In genomic region chr17:30104575-30105339, GRCh38 we compare ENCODE assay signal across 8 cellular contexts. TPM values are rescaled to one million over a fixed set of nuclear protein-coding genes. Genes with fewer than 3 reads are reported as not detected.
A peak's percentile ranks its signal among the peaks of the same experiment; 100 is the strongest.
DNase-seq lines count a peak whose midpoint lies in the region; ATAC-seq, FAIRE-seq and TF ChIP-seq lines count a peak whose summit lies in the region.

No MANE protein-coding gene starts in this region.

- H3K27ac ChIP-seq in gastroesophageal sphincter: peak overlapping the region in 2 of 4 donors; percentile 19 to 38
- H3K27ac ChIP-seq in neural progenitor cell: no peak overlapping the region
- no peak overlapping the region for H3K27ac ChIP-seq in stomach smooth muscle (ENCODE audit: low read length)

- no peaks in the 10 kb centered on the region for H3K36me3 Mint-ChIP-seq in neural progenitor cell

- H3K27ac Mint-ChIP-seq in neural progenitor cell: peak overlapping the region; percentile 8

- H4K20me1 ChIP-seq in neural progenitor cell (ENCODE audit: low read depth): no peaks in the 10 kb centered on the region

- no peak overlapping the region for H3K9ac ChIP-seq in neural progenitor cell
- H3K9ac ChIP-seq in stomach smooth muscle (ENCODE audit: low read length in 2 of 2): peak overlapping the region; percentile 53 to 60

- TF ChIP-seq EP300 in gastroesophageal sphincter (IDR thresholded peaks at IDR 0.05): no peak

- H3K4me3 ChIP-seq in gastroesophageal sphincter (peak overlapping the region in 1 of 2 donors; percentile 39), neural progenitor cell (peak overlapping the region; percentile 48), stomach smooth muscle (ENCODE audit: low read length in 2 of 2) (peak overlapping the region; percentile 76 to 87)

- no peaks in the 10 kb centered on the region for H3K79me2 ChIP-seq in neural progenitor cell (ENCODE audit: low read depth)

- peaks cover 11% of the 10 kb centered on the region for H3K27me3 ChIP-seq in gastroesophageal sphincter
- no peaks in the 10 kb centered on the region for H3K27me3 ChIP-seq in neural progenitor cell
- H3K27me3 ChIP-seq in stomach smooth muscle (ENCODE audit: control insufficient read depth in 1 of 2, insufficient read depth in 2 of 2, low read length in 2 of 2): no peaks in the 10 kb centered on the region

- 22 to 30% methylated on average over 18 to 27 of the region's 29 CpGs for WGBS in gastroesophageal sphincter (ENCODE audit: low coverage in 1 of 2), 2 donors

- TF ChIP-seq CTCF in gastroesophageal sphincter (IDR thresholded peaks at IDR 0.05) (peak; percentile 76 to 90 (median 84)), neural progenitor cell (IDR thresholded peaks at IDR 0.05) (peak; percentile 96)

- H2AFZ ChIP-seq in neural progenitor cell (replicated peaks): peak overlapping the region; percentile 85

- peak; percentile 93 for FAIRE-seq in GM18507 (lab: Jason Lieb, UNC)

- H3K4me1 Mint-ChIP-seq in neural progenitor cell: peaks cover 18% of the 10 kb centered on the region

- H3K9me3 ChIP-seq in gastroesophageal sphincter (no peaks in the 10 kb centered on the region), neural progenitor cell (ENCODE audit: low read depth) (no peaks in the 10 kb centered on the region), stomach smooth muscle (ENCODE audit: control insufficient read depth in 2 of 2, low read length in 2 of 2) (no peaks in the 10 kb centered on the region)

- H3K36me3 ChIP-seq in gastroesophageal sphincter: no peaks in the 10 kb centered on the region
- H3K36me3 ChIP-seq in neural progenitor cell: no peaks in the 10 kb centered on the region
- no peaks in the 10 kb centered on the region for H3K36me3 ChIP-seq in stomach smooth muscle (ENCODE audit: control insufficient read depth in 2 of 2, insufficient read depth in 2 of 2, low read length in 2 of 2)

- ATAC-seq in gastroesophageal sphincter: peak; percentile 94

- peak; percentile 77 for DNase-seq in A172 (ENCODE audit: low spot score)
- peak; percentile 56 for DNase-seq in GM18507 (ENCODE audit: extremely low spot score, insufficient read length, low read depth)
- peak; percentile 82 for DNase-seq in M059J (ENCODE audit: low read depth)
- peak; percentile 99 for DNase-seq in SIG-M5 (lab: John Stamatoyannopoulos, UW)
- DNase-seq in activated gamma-delta T cell treated with anti-CD3 and anti-CD28 coated beads, Interleukin-2, amount 50 U/mL, for 16 hours (ENCODE audit: low read depth): peak; percentile 52
- DNase-seq in neural progenitor cell (ENCODE audit: low spot score): peak; percentile 95

- no peaks in the 10 kb centered on the region for H3K27me3 Mint-ChIP-seq in neural progenitor cell (ENCODE audit: insufficient read depth, low read depth)

- peaks cover 10% of the 10 kb centered on the region for H3F3A ChIP-seq in neural progenitor cell (ENCODE audit: low read depth)

- TF ChIP-seq POLR2A in gastroesophageal sphincter (IDR thresholded peaks at IDR 0.05): no peak

- H3K4me2 ChIP-seq in neural progenitor cell: peak overlapping the region; percentile 79

- no peaks in the 10 kb centered on the region for H3K9me3 Mint-ChIP-seq in neural progenitor cell

- H3K4me1 ChIP-seq in gastroesophageal sphincter (peaks cover 0 to 12% (median 0%) of the 10 kb centered on the region in 3 donors), neural progenitor cell (no peaks in the 10 kb centered on the region), stomach smooth muscle (ENCODE audit: control insufficient read depth, insufficient read depth, low read length) (peaks cover 4% of the 10 kb centered on the region)

- H3K4me3 Mint-ChIP-seq in neural progenitor cell: peak overlapping the region; percentile 86

RNA-seq across cellular contexts. Expression of gene NSRP1, which starts 11.9 kb away (rescaled TPM):
- 13.6 and 16.6 TPM in 2 replicates for total RNA-seq in A172 (2014; rRNA removed; shearing (Covaris generic))
- total RNA-seq in M059J (2014; rRNA removed; shearing (Covaris generic)): 2.4 and 8.7 TPM in 2 replicates
- total RNA-seq in gastroesophageal sphincter (10 to 100 TPM; 24.8 to 39.5 (median 28.4) TPM), neural progenitor cell (ENCODE audit: low replicate concordance) (13.1 and 14.8 TPM in 2 replicates)
